ENCODE assay signal across 8 cellular contexts in genomic region chr22:29837780-29838598, GRCh38. TPM values are rescaled to one million over a fixed set of nuclear protein-coding genes. Genes with fewer than 3 reads are reported as not detected.
DNase-seq lines count a peak whose midpoint lies in the region; ATAC-seq and TF ChIP-seq lines count a peak whose summit lies in the region.

A gene with protein sequence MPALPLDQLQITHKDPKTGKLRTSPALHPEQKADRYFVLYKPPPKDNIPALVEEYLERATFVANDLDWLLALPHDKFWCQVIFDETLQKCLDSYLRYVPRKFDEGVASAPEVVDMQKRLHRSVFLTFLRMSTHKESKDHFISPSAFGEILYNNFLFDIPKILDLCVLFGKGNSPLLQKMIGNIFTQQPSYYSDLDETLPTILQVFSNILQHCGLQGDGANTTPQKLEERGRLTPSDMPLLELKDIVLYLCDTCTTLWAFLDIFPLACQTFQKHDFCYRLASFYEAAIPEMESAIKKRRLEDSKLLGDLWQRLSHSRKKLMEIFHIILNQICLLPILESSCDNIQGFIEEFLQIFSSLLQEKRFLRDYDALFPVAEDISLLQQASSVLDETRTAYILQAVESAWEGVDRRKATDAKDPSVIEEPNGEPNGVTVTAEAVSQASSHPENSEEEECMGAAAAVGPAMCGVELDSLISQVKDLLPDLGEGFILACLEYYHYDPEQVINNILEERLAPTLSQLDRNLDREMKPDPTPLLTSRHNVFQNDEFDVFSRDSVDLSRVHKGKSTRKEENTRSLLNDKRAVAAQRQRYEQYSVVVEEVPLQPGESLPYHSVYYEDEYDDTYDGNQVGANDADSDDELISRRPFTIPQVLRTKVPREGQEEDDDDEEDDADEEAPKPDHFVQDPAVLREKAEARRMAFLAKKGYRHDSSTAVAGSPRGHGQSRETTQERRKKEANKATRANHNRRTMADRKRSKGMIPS (minus strand): TSS chr22:29838274. CDS start chr22:29832325, 5,949 bp downstream.

- POLR2A ChIA-PET in Panc1 (lab: Charles Lee): interaction anchor here (0.6 kb wide), 1 partner anchor 50 kb away, joined by 5 read pairs; no protein-coding TSS in a partner anchor

- intact Hi-C loops in Panc1 (cut with micrococcal nuclease; ENCODE audit: unreplicated experiment): no loop called here

- no peak for TF ChIP-seq CTCF in Panc1 (IDR thresholded peaks at IDR 0.05)

- CTCF ChIA-PET in Panc1 (lab: Charles Lee): interaction anchor here (0.6 kb wide), 1 partner anchor 124 kb away, joined by 5 read pairs; no protein-coding TSS in a partner anchor

- peak; percentile 91 for ATAC-seq in GM21723 (IDR thresholded peaks at IDR 0.05; ENCODE audit: unreplicated experiment)
- ATAC-seq in Panc1: peak; percentile 98

- in situ Hi-C loops in Panc1 (cut with HindIII; ENCODE audit: low pct_unique_long_range_greater_than_20kb, low sequenced_read_pairs): no loop called here

- 0 to 1% methylated on average over 40 to 53 of the region's 53 CpGs for WGBS in esophagus, 2 donors

- H3K27ac ChIP-seq in Panc1 (ENCODE audit: low read length) (peak within 1 kb of the TSS; percentile 92), esophagus (ENCODE audit: low read depth in 2 of 2, low read length in 1 of 2) (peak within 1 kb of the TSS; percentile 75 to 81)

- H3K4me3 ChIP-seq in Panc1 (ENCODE audit: low read depth in 2 of 2, low read length in 2 of 2): peak within 1 kb of the TSS; percentile 84 to 92
- H3K4me3 ChIP-seq in esophagus (ENCODE audit: low read depth in 1 of 2, low read length in 2 of 2): peak within 1 kb of the TSS; percentile 89 to 93
- peak within 1 kb of the TSS; percentile 98 for H3K4me3 ChIP-seq in mucosa of stomach (ENCODE audit: low read length)

- H3K36me3 ChIP-seq in Panc1 (ENCODE audit: control insufficient read depth, insufficient read depth, low read length) (no peaks in the 10 kb centered on the region), esophagus (ENCODE audit: control insufficient read depth in 2 of 2, insufficient read depth in 2 of 2, low read length in 1 of 2) (no peaks in the 10 kb centered on the region), mucosa of stomach (ENCODE audit: control insufficient read depth, insufficient read depth, low read length) (no peaks in the 10 kb centered on the region)

- H3K4me1 ChIP-seq in Panc1 (ENCODE audit: control insufficient read depth, insufficient read depth, low read length): peaks cover 3% of the 10 kb centered on the region; the same call in 1 of the 2 replicates
- no peaks in the 10 kb centered on the region for H3K4me1 ChIP-seq in esophagus (ENCODE audit: control insufficient read depth in 2 of 2, insufficient read depth in 2 of 2, low read length in 1 of 2)
- H3K4me1 ChIP-seq in mucosa of stomach (ENCODE audit: control insufficient read depth, insufficient read depth, low read length): peaks cover 25% of the 10 kb centered on the region

- H3K9ac ChIP-seq in mucosa of stomach (ENCODE audit: low read length): peak within 1 kb of the TSS; percentile 89

- no TSS peak for BruUV-seq in Panc1 (replicated peaks; lab: Mats Ljungman, UMichigan)

- no peaks in the 10 kb centered on the region for H3K27me3 ChIP-seq in Panc1 (ENCODE audit: control insufficient read depth, insufficient read depth, low read length)
- H3K27me3 ChIP-seq in esophagus (ENCODE audit: control insufficient read depth in 1 of 2, insufficient read depth in 2 of 2, low read length in 2 of 2): no peaks in the 10 kb centered on the region
- H3K27me3 ChIP-seq in mucosa of stomach (ENCODE audit: control insufficient read depth, insufficient read depth, low read length): no peaks in the 10 kb centered on the region

- no peaks in the 10 kb centered on the region for H3K9me3 ChIP-seq in Panc1 (ENCODE audit: control insufficient read depth, insufficient read depth, low read depth, low read length)
- H3K9me3 ChIP-seq in esophagus (ENCODE audit: control insufficient read depth in 2 of 2, insufficient read depth in 1 of 2, low read depth in 1 of 2, low read length in 1 of 2): no peaks in the 10 kb centered on the region
- no peaks in the 10 kb centered on the region for H3K9me3 ChIP-seq in mucosa of stomach (ENCODE audit: control insufficient read depth, low read length)

- DNase-seq in DMS53 (lab: John Stamatoyannopoulos, UW): peak; percentile 95
- peak; percentile 98 for DNase-seq in KG1 (lab: John Stamatoyannopoulos, UW)
- DNase-seq in Panc1 (ENCODE audit: low read depth, low spot score): peak; percentile 82
- DNase-seq in activated T-cell treated with anti-CD3 and anti-CD28 coated beads, Interleukin-2, amount 50 U/mL, for 48 hours: peak; percentile 99
- DNase-seq in stimulated activated CD8-positive, alpha-beta memory T cell treated with anti-CD3 and anti-CD28 coated beads, Interleukin-7, amount 100 ng/mL, for 1 hour (ENCODE audit: low read depth in 2 of 2): peak; percentile 97 to 99

RNA-seq across cellular contexts. Expression of the gene that starts here (rescaled TPM):
- 52.0 TPM for total RNA-seq in Panc1 (2021; ENCODE audit: unreplicated experiment)
- polyA plus RNA-seq in Panc1 (2012; ENCODE audit: insufficient read length): 64.3 TPM
- polyA plus RNA-seq in esophagus: 100 to 1,000 TPM in 1 of 2 donors, 10 to 100 TPM in 1; 61.3 to 142 TPM

Comparison
In these comparisons a context has a peak if more than half of its experiments do, and no peak if none do; other contexts are left out.
1. Peak in every context shown above with its lines: DNase-seq, ATAC-seq, H3K4me3 ChIP-seq and H3K27ac ChIP-seq.